Comparison of ENCODE assay signal across 1 cellular context in the genomic region with DNA sequence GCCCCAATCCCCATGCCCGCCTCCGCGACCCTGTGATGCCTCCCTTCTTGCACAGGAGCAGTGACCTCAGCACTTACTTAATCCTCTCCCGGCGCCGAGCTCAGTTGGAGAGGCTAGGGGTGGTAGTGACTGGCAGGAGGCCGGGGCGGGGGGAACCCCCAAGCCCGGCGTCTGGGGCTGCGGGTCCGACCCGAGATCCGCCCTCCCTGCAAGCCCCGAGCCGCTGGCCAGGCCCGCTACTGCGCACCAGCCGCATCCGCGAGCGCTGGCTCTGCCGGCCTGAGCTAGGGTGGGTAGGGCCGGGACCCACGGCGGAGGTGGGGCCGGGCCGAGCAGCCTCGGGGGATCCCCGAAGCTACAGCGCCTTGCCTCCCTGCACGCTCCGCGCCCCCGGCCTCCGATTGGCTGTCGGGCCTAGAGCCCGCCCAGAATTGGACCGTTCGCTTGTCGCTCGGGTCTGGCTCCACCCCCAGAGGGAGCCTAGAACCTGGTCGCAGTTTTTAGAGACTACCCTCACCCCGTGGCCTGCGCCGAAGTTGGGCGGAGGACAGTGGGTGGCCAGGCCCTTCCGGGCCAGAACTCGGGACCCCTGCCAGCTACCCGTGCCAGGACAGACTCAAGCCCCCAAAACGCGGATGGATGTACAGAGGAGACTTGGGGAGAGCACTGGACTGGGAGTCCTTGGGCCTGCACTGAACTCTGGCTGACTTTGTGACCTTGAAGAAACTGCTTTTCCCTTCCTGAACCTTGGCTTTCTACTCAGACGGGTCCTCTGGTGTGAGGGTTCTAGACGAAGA.
TF ChIP-seq lines count a peak whose summit lies in the region.

A gene (minus strand): TSS at position 362 of the 797 bp plus-strand sequence. CDS start 2,048 bp downstream, outside the sequence.

TF ChIP-seq in SK-N-SH, 30 proteins besides CTCF, POLR2A, EP300 and RAD21 (continued from another document):
- TF ChIP-seq, protein P1, sequence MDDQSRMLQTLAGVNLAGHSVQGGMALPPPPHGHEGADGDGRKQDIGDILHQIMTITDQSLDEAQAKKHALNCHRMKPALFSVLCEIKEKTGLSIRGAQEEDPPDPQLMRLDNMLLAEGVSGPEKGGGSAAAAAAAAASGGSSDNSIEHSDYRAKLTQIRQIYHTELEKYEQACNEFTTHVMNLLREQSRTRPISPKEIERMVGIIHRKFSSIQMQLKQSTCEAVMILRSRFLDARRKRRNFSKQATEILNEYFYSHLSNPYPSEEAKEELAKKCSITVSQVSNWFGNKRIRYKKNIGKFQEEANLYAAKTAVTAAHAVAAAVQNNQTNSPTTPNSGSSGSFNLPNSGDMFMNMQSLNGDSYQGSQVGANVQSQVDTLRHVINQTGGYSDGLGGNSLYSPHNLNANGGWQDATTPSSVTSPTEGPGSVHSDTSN (IDR thresholded peaks at IDR 0.05) = peak; percentile 99
- TF ChIP-seq NRF1 (IDR thresholded peaks at IDR 0.05; ENCODE audit: low read depth, low read length) (peak; percentile 33; the same call in 1 of the 2 replicates), CHD2 (IDR thresholded peaks at IDR 0.05; ENCODE audit: low read length, partially characterized antibody) (peak; percentile 46), GATA2 (CRISPR knock-in tag; IDR thresholded peaks at IDR 0.05) (no peak)
- TF ChIP-seq, protein P2, sequence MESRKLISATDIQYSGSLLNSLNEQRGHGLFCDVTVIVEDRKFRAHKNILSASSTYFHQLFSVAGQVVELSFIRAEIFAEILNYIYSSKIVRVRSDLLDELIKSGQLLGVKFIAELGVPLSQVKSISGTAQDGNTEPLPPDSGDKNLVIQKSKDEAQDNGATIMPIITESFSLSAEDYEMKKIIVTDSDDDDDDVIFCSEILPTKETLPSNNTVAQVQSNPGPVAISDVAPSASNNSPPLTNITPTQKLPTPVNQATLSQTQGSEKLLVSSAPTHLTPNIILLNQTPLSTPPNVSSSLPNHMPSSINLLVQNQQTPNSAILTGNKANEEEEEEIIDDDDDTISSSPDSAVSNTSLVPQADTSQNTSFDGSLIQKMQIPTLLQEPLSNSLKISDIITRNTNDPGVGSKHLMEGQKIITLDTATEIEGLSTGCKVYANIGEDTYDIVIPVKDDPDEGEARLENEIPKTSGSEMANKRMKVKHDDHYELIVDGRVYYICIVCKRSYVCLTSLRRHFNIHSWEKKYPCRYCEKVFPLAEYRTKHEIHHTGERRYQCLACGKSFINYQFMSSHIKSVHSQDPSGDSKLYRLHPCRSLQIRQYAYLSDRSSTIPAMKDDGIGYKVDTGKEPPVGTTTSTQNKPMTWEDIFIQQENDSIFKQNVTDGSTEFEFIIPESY (IDR thresholded peaks at IDR 0.05; ENCODE audit: borderline replicate concordance, low read depth) = no peak
